In the genomic region with DNA sequence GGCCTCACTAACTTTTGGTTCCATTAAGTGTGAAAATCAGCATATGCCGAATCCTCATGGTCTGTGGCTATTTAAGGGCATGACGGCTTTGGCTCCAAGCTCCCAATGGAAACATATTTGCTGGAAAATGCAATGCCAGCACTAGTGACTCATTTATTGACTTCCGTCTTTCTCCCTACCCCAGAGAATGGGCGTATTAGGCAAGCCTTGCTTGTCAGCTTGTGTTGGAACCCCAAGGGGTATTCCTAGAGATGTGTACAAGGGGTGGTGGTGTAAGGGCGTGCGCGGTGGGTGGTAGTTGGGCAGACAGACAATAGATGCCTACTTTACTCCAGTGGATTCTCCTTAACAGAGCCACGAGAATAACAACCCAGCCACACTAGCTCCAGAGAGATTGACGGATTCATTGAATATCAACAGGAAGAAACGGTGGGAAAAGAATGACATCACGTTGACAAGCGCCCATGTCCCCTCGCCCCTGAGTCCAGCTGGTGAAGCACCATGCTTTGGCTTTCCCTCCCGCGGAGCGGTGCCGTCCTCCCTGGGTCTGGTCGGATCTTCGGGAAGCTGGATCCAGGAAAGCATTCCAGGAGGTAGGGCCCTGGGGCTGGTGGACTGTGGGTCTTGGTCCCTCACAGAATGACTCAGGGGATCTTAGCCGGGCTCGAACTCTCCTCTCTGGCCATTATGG, we compare ENCODE assay signal across 12 cellular contexts. TPM values are rescaled to one million over a fixed set of nuclear protein-coding genes. Genes with fewer than 3 reads are reported as not detected.
DNase-seq lines count a peak whose midpoint lies in the region; ATAC-seq and TF ChIP-seq lines count a peak whose summit lies in the region.
"Had no signal": no experiment of that assay in that cellular context is flagged by ENCODE, and none has a peak within 500 bp of the region (broad histone marks: within the 10 kb centered on the region; RNA-seq: fewer than 3 reads in every experiment).

No MANE protein-coding gene starts in this region.

- peak overlapping the region; percentile 45 to 53 for H3K4me3 ChIP-seq in neutrophil (ENCODE audit: low read depth in 1 of 2, low read length in 1 of 2)

- H3K27ac Mint-ChIP-seq in WTC11 = no peak overlapping the region
- H3K27ac Mint-ChIP-seq: brain; CD4-positive, CD25-positive, alpha-beta regulatory T cell; nephron had no signal

- ATAC-seq in WTC11 = no peak

- TF ChIP-seq CTCF in neutrophil (IDR thresholded peaks at IDR 0.05) = no peak
- TF ChIP-seq CTCF in WTC11 (IDR thresholded peaks at IDR 0.05) = no peak

- DNase-seq in Ammon's horn (ENCODE audit: low spot score) (peak; percentile 49), NOMO-1 (lab: John Stamatoyannopoulos, UW; ENCODE audit: unreplicated experiment in 2 of 2) (peak; percentile 41 to 69), germinal center (ENCODE audit: low spot score) (peak; percentile 0), WTC11 (ENCODE audit: low spot score) (no peak), NCI-H1105 treated with DMSO at 0.1 percent for 48 hours (lab: John Stamatoyannopoulos, UW) (no peak), COR-L47 (lab: John Stamatoyannopoulos, UW) (no peak), hippocampal formation (lab: John Stamatoyannopoulos, UW) (no peak)
- DNase-seq: CD4-positive, CD25-positive, alpha-beta regulatory T cell had no signal

- H3K4me3 Mint-ChIP-seq in WTC11 = no peak overlapping the region
- H3K4me3 Mint-ChIP-seq: brain; CD4-positive, CD25-positive, alpha-beta regulatory T cell; nephron had no signal

- H3K4me1 ChIP-seq in neutrophil (ENCODE audit: control insufficient read depth in 1 of 2, insufficient read depth in 1 of 2, low read depth in 1 of 2, low read length in 1 of 2) = peaks cover 69 to 76% of the 10 kb centered on the region in 2 experiments

- POLR2A ChIA-PET in WTC11 (lab: Charles Lee) = no interaction called here

- H3K27me3 Mint-ChIP-seq in WTC11 (ENCODE audit: low read depth) = peaks cover 18% of the 10 kb centered on the region

- H3K27me3 ChIP-seq in neutrophil = no peaks in the 10 kb centered on the region

- CTCF ChIA-PET in WTC11 (lab: Charles Lee) = interaction anchor here (0.7 kb wide), 1 partner anchor 45 kb away, joined by 3 read pairs; no protein-coding TSS in a partner anchor

- peaks cover 28% of the 10 kb centered on the region for H3K36me3 ChIP-seq in neutrophil

- no peaks in the 10 kb centered on the region for H3K4me1 Mint-ChIP-seq in WTC11
- H3K4me1 Mint-ChIP-seq: brain; CD4-positive, CD25-positive, alpha-beta regulatory T cell; nephron had no signal

- H3K27ac ChIP-seq in neutrophil = peak overlapping the region; percentile 100

- H3K36me3 Mint-ChIP-seq in WTC11 = no peaks in the 10 kb centered on the region; the same call in 1 of the 2 replicates
- H3K36me3 Mint-ChIP-seq: brain; CD4-positive, CD25-positive, alpha-beta regulatory T cell had no signal

- no peaks in the 10 kb centered on the region for H3K9me3 ChIP-seq in neutrophil

- peaks cover 48% of the 10 kb centered on the region for H3K9me3 Mint-ChIP-seq in WTC11

TF ChIP-seq in WTC11, 78 proteins besides CTCF, POLR2A, EP300 and RAD21:
- TF ChIP-seq, protein P1, sequence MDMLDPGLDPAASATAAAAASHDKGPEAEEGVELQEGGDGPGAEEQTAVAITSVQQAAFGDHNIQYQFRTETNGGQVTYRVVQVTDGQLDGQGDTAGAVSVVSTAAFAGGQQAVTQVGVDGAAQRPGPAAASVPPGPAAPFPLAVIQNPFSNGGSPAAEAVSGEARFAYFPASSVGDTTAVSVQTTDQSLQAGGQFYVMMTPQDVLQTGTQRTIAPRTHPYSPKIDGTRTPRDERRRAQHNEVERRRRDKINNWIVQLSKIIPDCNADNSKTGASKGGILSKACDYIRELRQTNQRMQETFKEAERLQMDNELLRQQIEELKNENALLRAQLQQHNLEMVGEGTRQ (CRISPR knock-in tag; IDR thresholded peaks at IDR 0.05) = no peak
- TF ChIP-seq, protein P2, sequence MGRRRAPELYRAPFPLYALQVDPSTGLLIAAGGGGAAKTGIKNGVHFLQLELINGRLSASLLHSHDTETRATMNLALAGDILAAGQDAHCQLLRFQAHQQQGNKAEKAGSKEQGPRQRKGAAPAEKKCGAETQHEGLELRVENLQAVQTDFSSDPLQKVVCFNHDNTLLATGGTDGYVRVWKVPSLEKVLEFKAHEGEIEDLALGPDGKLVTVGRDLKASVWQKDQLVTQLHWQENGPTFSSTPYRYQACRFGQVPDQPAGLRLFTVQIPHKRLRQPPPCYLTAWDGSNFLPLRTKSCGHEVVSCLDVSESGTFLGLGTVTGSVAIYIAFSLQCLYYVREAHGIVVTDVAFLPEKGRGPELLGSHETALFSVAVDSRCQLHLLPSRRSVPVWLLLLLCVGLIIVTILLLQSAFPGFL (CRISPR knock-in tag; IDR thresholded peaks at IDR 0.05; ENCODE audit: borderline replicate concordance) = no peak
- TF ChIP-seq CBFB (CRISPR knock-in tag; IDR thresholded peaks at IDR 0.05; ENCODE audit: low read depth) (no peak), TP53 (CRISPR knock-in tag; IDR thresholded peaks at IDR 0.05) (no peak), ZNF671 (CRISPR knock-in tag; IDR thresholded peaks at IDR 0.05) (no peak), SMAD3 (CRISPR knock-in tag; IDR thresholded peaks at IDR 0.05; ENCODE audit: borderline replicate concordance) (no peak), SP1 (CRISPR knock-in tag; conservative IDR thresholded peaks at IDR 0.05) (no peak), JAZF1 (CRISPR knock-in tag; IDR thresholded peaks at IDR 0.05) (no peak), CREM (CRISPR knock-in tag; IDR thresholded peaks at IDR 0.05) (no peak)
- TF ChIP-seq, protein P3, sequence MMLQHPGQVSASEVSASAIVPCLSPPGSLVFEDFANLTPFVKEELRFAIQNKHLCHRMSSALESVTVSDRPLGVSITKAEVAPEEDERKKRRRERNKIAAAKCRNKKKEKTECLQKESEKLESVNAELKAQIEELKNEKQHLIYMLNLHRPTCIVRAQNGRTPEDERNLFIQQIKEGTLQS (CRISPR knock-in tag; conservative IDR thresholded peaks at IDR 0.05) = no peak
- TF ChIP-seq, protein P4, sequence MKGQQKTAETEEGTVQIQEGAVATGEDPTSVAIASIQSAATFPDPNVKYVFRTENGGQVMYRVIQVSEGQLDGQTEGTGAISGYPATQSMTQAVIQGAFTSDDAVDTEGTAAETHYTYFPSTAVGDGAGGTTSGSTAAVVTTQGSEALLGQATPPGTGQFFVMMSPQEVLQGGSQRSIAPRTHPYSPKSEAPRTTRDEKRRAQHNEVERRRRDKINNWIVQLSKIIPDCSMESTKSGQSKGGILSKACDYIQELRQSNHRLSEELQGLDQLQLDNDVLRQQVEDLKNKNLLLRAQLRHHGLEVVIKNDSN (CRISPR knock-in tag; IDR thresholded peaks at IDR 0.05) = no peak
- TF ChIP-seq, protein P5, sequence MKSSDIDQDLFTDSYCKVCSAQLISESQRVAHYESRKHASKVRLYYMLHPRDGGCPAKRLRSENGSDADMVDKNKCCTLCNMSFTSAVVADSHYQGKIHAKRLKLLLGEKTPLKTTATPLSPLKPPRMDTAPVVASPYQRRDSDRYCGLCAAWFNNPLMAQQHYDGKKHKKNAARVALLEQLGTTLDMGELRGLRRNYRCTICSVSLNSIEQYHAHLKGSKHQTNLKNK (CRISPR knock-in tag; IDR thresholded peaks at IDR 0.05) = no peak

RNA-seq across cellular contexts. Expression of a gene that starts 10.3 kb away (rescaled TPM):
- not detected in 3 replicates for total RNA-seq in WTC11 (2021)
- total RNA-seq: CD4-positive, CD25-positive, alpha-beta regulatory T cell; frontal cortex had no signal

RNA-seq across cellular contexts. Expression of a gene that starts 25.0 kb away (rescaled TPM):
- not detected in 3 replicates for total RNA-seq in WTC11 (2021)
- total RNA-seq: CD4-positive, CD25-positive, alpha-beta regulatory T cell; frontal cortex had no signal

RNA-seq across cellular contexts. Expression of a gene that starts 46.4 kb away (rescaled TPM):
- total RNA-seq in WTC11 (2021) = not detected in 3 replicates
- total RNA-seq: CD4-positive, CD25-positive, alpha-beta regulatory T cell; frontal cortex had no signal

RNA-seq across cellular contexts. Expression of a gene that starts 54.5 kb away (rescaled TPM):
- 1.1 to 2.0 TPM (median 1.7 TPM) in 3 replicates for total RNA-seq in WTC11 (2021)

Comparison
In these comparisons a context has a peak if more than half of its experiments do, and no peak if none do; other contexts are left out.
1. DNase-seq: peak in Ammon's horn (single experiment), NOMO-1 (2 of 2) and germinal center (single experiment); none in WTC11 (single experiment), NCI-H1105 treated with DMSO at 0.1 percent for 48 hours (single experiment), COR-L47 (single experiment) and hippocampal formation (0 of 2).